ENCODE assay signal across 23 cellular contexts in the genomic region with DNA sequence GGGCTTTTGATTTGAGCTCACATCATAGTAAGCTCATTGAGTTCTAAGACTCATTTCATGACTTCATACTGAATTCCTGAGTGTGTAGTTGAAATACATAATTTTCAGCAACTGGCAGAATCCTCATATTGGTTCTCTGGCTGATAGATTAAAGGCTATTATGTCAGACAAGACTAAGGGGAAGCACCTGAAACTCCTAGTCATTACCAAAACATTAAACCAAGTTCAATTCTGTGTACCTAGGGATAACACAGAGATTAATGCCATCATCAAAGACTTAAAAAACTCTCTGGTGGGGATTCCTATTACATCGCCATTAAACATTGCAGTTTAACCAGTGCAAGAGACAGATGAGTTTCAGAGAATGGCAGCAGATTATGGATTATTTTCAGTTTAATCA.
DNase-seq lines count a peak whose midpoint lies in the region; ATAC-seq, FAIRE-seq and TF ChIP-seq lines count a peak whose summit lies in the region.
"Had no signal": no experiment of that assay in that cellular context is flagged by ENCODE, and none has a peak within 500 bp of the region (broad histone marks: within the 10 kb centered on the region; RNA-seq: fewer than 3 reads in every experiment).

No MANE protein-coding gene starts in this region.

- ATAC-seq in activated naive CD8-positive, alpha-beta T cell treated with anti-CD3 and anti-CD28 coated beads, Interleukin-2, amount 50 U/mL, for 24 hours: no peak
- ATAC-seq in HG02870 (IDR thresholded peaks at IDR 0.05; ENCODE audit: unreplicated experiment) (peak; percentile 55), GM19395 (IDR thresholded peaks at IDR 0.05; ENCODE audit: unreplicated experiment) (no peak)
- ATAC-seq: HCT116, Panc1 had no signal

- no peak for TF ChIP-seq POLR2A in GM12891 (IDR thresholded peaks at IDR 0.05; ENCODE audit: low read depth, low read length)

- DNase-seq in activated naive CD8-positive, alpha-beta T cell treated with anti-CD3 and anti-CD28 coated beads for 36 hours: no peak
- no peak for DNase-seq in activated naive CD8-positive, alpha-beta T cell treated with anti-CD3 and anti-CD28 coated beads, Interleukin-2, amount 50 U/mL, for 24 hours
- DNase-seq in GM12891 (ENCODE audit: insufficient read length, low spot score): no peak
- DNase-seq in kidney tubule cell (ENCODE audit: low spot score): peak; percentile 3
- no peak for DNase-seq in hepatic stellate cell (ENCODE audit: low spot score)
- DNase-seq: CD4-positive, CD25-positive, alpha-beta regulatory T cell; COR-L47; DMS 273 treated with DMSO at 0.1 percent for 48 hours; GOT3; KG1; NCI-H1092 treated with DMSO at 0.1 percent for 48 hours; NCI-H1436 treated with DMSO at 0.1 percent for 48 hours; NCI-H1930; NCI-H2227 treated with DMSO at 0.1 percent for 48 hours; NCI-H510A; NK-92 treated with Interleukin-12 subunit alpha and Interleukin-12 subunit beta, amount 100 ng/mL, for 24 hours; SIG-M5; SK-N-SH had no signal

- H3K4me3 Mint-ChIP-seq in activated naive CD8-positive, alpha-beta T cell treated with anti-CD3 and anti-CD28 coated beads for 36 hours: no peak overlapping the region
- no peak overlapping the region for H3K4me3 Mint-ChIP-seq in activated naive CD8-positive, alpha-beta T cell treated with anti-CD3 and anti-CD28 coated beads, Interleukin-2, amount 50 U/mL, for 24 hours
- H3K4me3 Mint-ChIP-seq: CD4-positive, CD25-positive, alpha-beta regulatory T cell had no signal

- peaks cover 20% of the 10 kb centered on the region for H3K4me1 Mint-ChIP-seq in activated naive CD8-positive, alpha-beta T cell treated with anti-CD3 and anti-CD28 coated beads for 36 hours
- peaks cover 3% of the 10 kb centered on the region for H3K4me1 Mint-ChIP-seq in activated naive CD8-positive, alpha-beta T cell treated with anti-CD3 and anti-CD28 coated beads, Interleukin-2, amount 50 U/mL, for 24 hours

- no peaks in the 10 kb centered on the region for H3K36me3 Mint-ChIP-seq in activated naive CD8-positive, alpha-beta T cell treated with anti-CD3 and anti-CD28 coated beads for 36 hours
- H3K36me3 Mint-ChIP-seq in activated naive CD8-positive, alpha-beta T cell treated with anti-CD3 and anti-CD28 coated beads, Interleukin-2, amount 50 U/mL, for 24 hours (ENCODE audit: low read depth): no peaks in the 10 kb centered on the region
- H3K36me3 Mint-ChIP-seq: CD4-positive, CD25-positive, alpha-beta regulatory T cell had no signal

- no peaks in the 10 kb centered on the region for H3K9me3 Mint-ChIP-seq in activated naive CD8-positive, alpha-beta T cell treated with anti-CD3 and anti-CD28 coated beads for 36 hours
- no peaks in the 10 kb centered on the region for H3K9me3 Mint-ChIP-seq in activated naive CD8-positive, alpha-beta T cell treated with anti-CD3 and anti-CD28 coated beads, Interleukin-2, amount 50 U/mL, for 24 hours

- H3K27ac Mint-ChIP-seq in activated naive CD8-positive, alpha-beta T cell treated with anti-CD3 and anti-CD28 coated beads for 36 hours: peak overlapping the region; percentile 59
- H3K27ac Mint-ChIP-seq in activated naive CD8-positive, alpha-beta T cell treated with anti-CD3 and anti-CD28 coated beads, Interleukin-2, amount 50 U/mL, for 24 hours: no peak overlapping the region
- H3K27ac Mint-ChIP-seq: CD4-positive, CD25-positive, alpha-beta regulatory T cell had no signal

- H3K27me3 Mint-ChIP-seq in activated naive CD8-positive, alpha-beta T cell treated with anti-CD3 and anti-CD28 coated beads for 36 hours: no peaks in the 10 kb centered on the region
- no peaks in the 10 kb centered on the region for H3K27me3 Mint-ChIP-seq in activated naive CD8-positive, alpha-beta T cell treated with anti-CD3 and anti-CD28 coated beads, Interleukin-2, amount 50 U/mL, for 24 hours
- H3K27me3 Mint-ChIP-seq: CD4-positive, CD25-positive, alpha-beta regulatory T cell had no signal

- FAIRE-seq in GM12891 (lab: Jason Lieb, UNC): peak; percentile 47
- FAIRE-seq: HTR-8/SVneo had no signal

TF ChIP-seq in GM12891, 5 proteins besides CTCF, POLR2A, EP300 and RAD21:
- TF ChIP-seq POLR2AphosphoS5 (IDR thresholded peaks at IDR 0.05; ENCODE audit: low read depth, low read length) (no peak), PAX5 (IDR thresholded peaks at IDR 0.05; ENCODE audit: insufficient read depth, low read length, severe bottlenecking) (no peak), SPI1 (IDR thresholded peaks at IDR 0.05; ENCODE audit: low read depth, low read length) (no peak), POU2F2 (IDR thresholded peaks at IDR 0.05; ENCODE audit: low read depth, low read length) (no peak), TAF1 (IDR thresholded peaks at IDR 0.05; ENCODE audit: low read depth, low read length) (no peak)
